ENCODE assay signal across 18 cellular contexts in genomic region chr7:104936546-104936945, GRCh38.
"Had no signal": no experiment of that assay in that cellular context is flagged by ENCODE, and none has a peak within 500 bp of the region (broad histone marks: within the 10 kb centered on the region; RNA-seq: fewer than 3 reads in every experiment).

No MANE protein-coding gene starts in this region.

- H3K27me3 ChIP-seq: ascending aorta, esophagus squamous epithelium, right atrium auricular region had no signal

- H3K9me3 Mint-ChIP-seq: activated naive CD4-positive, alpha-beta T cell treated with anti-CD3 and anti-CD28 coated beads, Interleukin-2, amount 50 U/mL, for 24 hours; central memory CD8-positive, alpha-beta T cell; natural killer cell treated with Interleukin-12 subunit alpha and Interleukin-12 subunit beta and Interleukin-15 and Interleukin-18, amount 100 ng/mL, for 72 hours had no signal

- H3K9me3 ChIP-seq: ascending aorta, esophagus squamous epithelium, prostate gland, right atrium auricular region had no signal

- H3K27ac Mint-ChIP-seq: activated naive CD4-positive, alpha-beta T cell treated with anti-CD3 and anti-CD28 coated beads, Interleukin-2, amount 50 U/mL, for 24 hours had no signal

- H3K36me3 ChIP-seq: ascending aorta, esophagus squamous epithelium, prostate gland, right atrium auricular region had no signal

- H3K4me3 Mint-ChIP-seq: activated naive CD4-positive, alpha-beta T cell treated with anti-CD3 and anti-CD28 coated beads, Interleukin-2, amount 50 U/mL, for 24 hours; central memory CD8-positive, alpha-beta T cell; natural killer cell treated with Interleukin-12 subunit alpha and Interleukin-12 subunit beta and Interleukin-15 and Interleukin-18, amount 100 ng/mL, for 72 hours had no signal

- H3K4me1 ChIP-seq: ascending aorta, prostate gland, right atrium auricular region had no signal

- H3K36me3 Mint-ChIP-seq: activated naive CD4-positive, alpha-beta T cell treated with anti-CD3 and anti-CD28 coated beads, Interleukin-2, amount 50 U/mL, for 24 hours had no signal

- DNase-seq: activated CD4-positive, alpha-beta T cell treated with anti-CD3 and anti-CD28 coated beads, Interleukin-2, amount 50 U/mL, for 1 hour; activated CD8-positive, alpha-beta memory T cell treated with anti-CD3 and anti-CD28 coated beads, Interleukin-2, amount 50 U/mL, for 4 hours; activated effector memory CD4-positive, alpha-beta T cell treated with anti-CD3 and anti-CD28 coated beads, Interleukin-2, amount 50 U/mL, for 16 hours; activated T-cell treated with anti-CD3 and anti-CD28 coated beads, Interleukin-2, amount 50 U/mL, for 48 hours; effector CD4-positive, alpha-beta T cell; esophagus squamous epithelium; left cardiac atrium; occipital lobe; stimulated activated CD4-positive, alpha-beta T cell treated with anti-CD3 and anti-CD28 coated beads, Interleukin-4, amount 100 ng/mL, for 1 hour; T1000 had no signal

- H3K4me3 ChIP-seq: ascending aorta, coronary artery, esophagus squamous epithelium, prostate gland, right atrium auricular region had no signal

- H3K27ac ChIP-seq: ascending aorta, coronary artery, prostate gland, right atrium auricular region had no signal

- H3K27me3 Mint-ChIP-seq: activated naive CD4-positive, alpha-beta T cell treated with anti-CD3 and anti-CD28 coated beads, Interleukin-2, amount 50 U/mL, for 24 hours; central memory CD8-positive, alpha-beta T cell; natural killer cell treated with Interleukin-12 subunit alpha and Interleukin-12 subunit beta and Interleukin-15 and Interleukin-18, amount 100 ng/mL, for 72 hours had no signal

- ATAC-seq: activated CD4-positive, CD25-positive, alpha-beta regulatory T cell treated with anti-CD3 and anti-CD28 coated beads, Interleukin-2, amount 50 U/mL, for 24 hours; left cardiac atrium; natural killer cell treated with Interleukin-12 subunit alpha and Interleukin-12 subunit beta and Interleukin-15 and Interleukin-18, amount 100 ng/mL, for 72 hours had no signal
